ENCODE assay signal across 8 cellular contexts in genomic region chr9:2242778-2243395, GRCh38.
DNase-seq lines count a peak whose midpoint lies in the region; ATAC-seq and TF ChIP-seq lines count a peak whose summit lies in the region.

No MANE protein-coding gene starts in this region.

- H3K27ac ChIP-seq in SK-N-SH (ENCODE audit: low read depth in 2 of 2, low read length in 1 of 2) (peak overlapping the region in 1 of 2 experiments; percentile 95; a peak in 1 of 4 replicates), iPS-18a (ENCODE audit: low read length) (no peak overlapping the region)

- no peak for TF ChIP-seq CTCF in SK-N-SH (IDR thresholded peaks at IDR 0.05)

- H3K4me3 ChIP-seq in SK-N-SH (ENCODE audit: low read depth in 2 of 2, low read length in 1 of 2) (no peak overlapping the region), iPS-18a (ENCODE audit: low read length) (peak overlapping the region; percentile 57)

- DNase-seq in SK-N-SH (no peak), DMS114 treated with DMSO at 0.1 percent for 48 hours (lab: John Stamatoyannopoulos, UW; ENCODE audit: unreplicated experiment) (no peak), HUDEP-2 (lab: John Stamatoyannopoulos, UW; ENCODE audit: unreplicated experiment in 76 of 76) (no peak)
- DNase-seq in activated naive CD8-positive, alpha-beta T cell treated with anti-CD3 and anti-CD28 coated beads, Interleukin-2, amount 10 ng/mL, durations not matched to agents 7 days and 5 days: no peak
- no peak for DNase-seq in stimulated activated naive B cell treated with anti-CD40 and anti-IgM and Interleukin-4, amounts not matched to agents 10 μg/mL and 1 μg/mL and 100 μg/mL, for 72 hours

- no peaks in the 10 kb centered on the region for H3K9me2 ChIP-seq in SK-N-SH

- TF ChIP-seq EP300 in SK-N-SH (IDR thresholded peaks at IDR 0.05; ENCODE audit: borderline replicate concordance in 1 of 2, low read depth in 1 of 2, low read length in 1 of 2): no peak

- peaks cover 3% of the 10 kb centered on the region for H3K36me3 Mint-ChIP-seq in activated naive CD8-positive, alpha-beta T cell treated with anti-CD3 and anti-CD28 coated beads, Interleukin-2, amount 10 ng/mL, durations not matched to agents 7 days and 5 days
- H3K36me3 Mint-ChIP-seq in stimulated activated naive B cell treated with anti-CD40 and anti-IgM and Interleukin-4, amounts not matched to agents 10 μg/mL and 1 μg/mL and 100 μg/mL, for 72 hours: peaks cover 4 to 7% of the 10 kb centered on the region in 2 donors

- no peaks in the 10 kb centered on the region for H3K79me2 ChIP-seq in SK-N-SH (ENCODE audit: insufficient read depth)

- CTCF ChIA-PET in SK-N-SH (lab: Yijun Ruan, JAX): interaction anchor here (0.8 to 1.2 kb wide), 3 partner anchors 12 to 341 kb away, joined by 3 to 5 read pairs (median 3); no protein-coding TSS in a partner anchor

- H3F3A ChIP-seq in SK-N-SH (replicated peaks; ENCODE audit: insufficient read depth): no peaks in the 10 kb centered on the region

- POLR2A ChIA-PET in SK-N-SH (lab: Yijun Ruan, JAX): no interaction called here
- POLR2A ChIA-PET in activated naive CD8-positive, alpha-beta T cell treated with anti-CD3 and anti-CD28 coated beads, Interleukin-2, amount 10 ng/mL, durations not matched to agents 7 days and 5 days (lab: Charles Lee): interaction anchor here (1.4 kb wide), 1 partner anchor 601 kb away, joined by 3 read pairs; the partner anchor contains the start of gene PUM3

- peaks cover 15% of the 10 kb centered on the region for H3K4me1 Mint-ChIP-seq in activated naive CD8-positive, alpha-beta T cell treated with anti-CD3 and anti-CD28 coated beads, Interleukin-2, amount 10 ng/mL, durations not matched to agents 7 days and 5 days
- peaks cover 10 to 20% of the 10 kb centered on the region in 2 donors for H3K4me1 Mint-ChIP-seq in stimulated activated naive B cell treated with anti-CD40 and anti-IgM and Interleukin-4, amounts not matched to agents 10 μg/mL and 1 μg/mL and 100 μg/mL, for 72 hours

- ATAC-seq in SK-N-SH treated with all-trans-retinoic acid at 6 μM for 48 hours: no peak
- ATAC-seq in activated naive CD8-positive, alpha-beta T cell treated with anti-CD3 and anti-CD28 coated beads, Interleukin-2, amount 10 ng/mL, durations not matched to agents 7 days and 5 days (ENCODE audit: low read depth): no peak
- no peak for ATAC-seq in stimulated activated naive B cell treated with anti-CD40 and anti-IgM and Interleukin-4, amounts not matched to agents 10 μg/mL and 1 μg/mL and 100 μg/mL, for 72 hours (replicated peaks)
- ATAC-seq in HG03139 (IDR thresholded peaks at IDR 0.05; ENCODE audit: unreplicated experiment): no peak

- peak overlapping the region; percentile 46 for H3K27ac Mint-ChIP-seq in activated naive CD8-positive, alpha-beta T cell treated with anti-CD3 and anti-CD28 coated beads, Interleukin-2, amount 10 ng/mL, durations not matched to agents 7 days and 5 days
- H3K27ac Mint-ChIP-seq in stimulated activated naive B cell treated with anti-CD40 and anti-IgM and Interleukin-4, amounts not matched to agents 10 μg/mL and 1 μg/mL and 100 μg/mL, for 72 hours: no peak overlapping the region

- H3K9ac ChIP-seq in SK-N-SH (no peak overlapping the region), iPS-18a (ENCODE audit: low read length) (no peak overlapping the region)

- peak overlapping the region; percentile 82 for H3K4me3 Mint-ChIP-seq in activated naive CD8-positive, alpha-beta T cell treated with anti-CD3 and anti-CD28 coated beads, Interleukin-2, amount 10 ng/mL, durations not matched to agents 7 days and 5 days
- peak overlapping the region; percentile 87 to 89 for H3K4me3 Mint-ChIP-seq in stimulated activated naive B cell treated with anti-CD40 and anti-IgM and Interleukin-4, amounts not matched to agents 10 μg/mL and 1 μg/mL and 100 μg/mL, for 72 hours

- H3K36me3 ChIP-seq in SK-N-SH (replicated peaks in 1 of 2; ENCODE audit: control insufficient read depth in 1 of 2, insufficient read depth in 2 of 2, low read length in 1 of 2) (no peaks in the 10 kb centered on the region), iPS-18a (ENCODE audit: control insufficient read depth, low read depth, low read length) (no peaks in the 10 kb centered on the region)

- no peak for TF ChIP-seq RAD21 in SK-N-SH (IDR thresholded peaks at IDR 0.05; ENCODE audit: low read length)

- H3K27me3 Mint-ChIP-seq in activated naive CD8-positive, alpha-beta T cell treated with anti-CD3 and anti-CD28 coated beads, Interleukin-2, amount 10 ng/mL, durations not matched to agents 7 days and 5 days: peaks cover 26% of the 10 kb centered on the region
- H3K27me3 Mint-ChIP-seq in stimulated activated naive B cell treated with anti-CD40 and anti-IgM and Interleukin-4, amounts not matched to agents 10 μg/mL and 1 μg/mL and 100 μg/mL, for 72 hours: peaks cover 28 to 47% of the 10 kb centered on the region in 2 donors

- 94% methylated on average over 11 of the region's 11 CpGs for WGBS in SK-N-SH (ENCODE audit: low lambda C conversion rate)

- H3K9me3 ChIP-seq in SK-N-SH: no peaks in the 10 kb centered on the region
- no peaks in the 10 kb centered on the region for H3K9me3 ChIP-seq in iPS-18a (ENCODE audit: control insufficient read depth, low read depth, low read length)

- H2AFZ ChIP-seq in SK-N-SH (ENCODE audit: low read depth): 0 out of 2 replicates have a peak overlapping the region, but pooled peaks have one; percentile 92

- no peaks in the 10 kb centered on the region for H3K27me3 ChIP-seq in SK-N-SH (ENCODE audit: insufficient read depth)
- no peaks in the 10 kb centered on the region for H3K27me3 ChIP-seq in iPS-18a (ENCODE audit: control insufficient read depth, insufficient read depth, low read length)

- H4K20me1 ChIP-seq in SK-N-SH (ENCODE audit: insufficient read depth): no peaks in the 10 kb centered on the region

- H3K4me2 ChIP-seq in SK-N-SH: peak overlapping the region; percentile 75; the same call in 1 of the 2 replicates

- H3K4me1 ChIP-seq in SK-N-SH (ENCODE audit: control insufficient read depth in 1 of 2, insufficient read depth in 2 of 2, low read depth in 1 of 2, low read length in 1 of 2) (peaks cover 0 to 12% of the 10 kb centered on the region in 2 experiments; a peak in 1 of 4 replicates), iPS-18a (ENCODE audit: control insufficient read depth, low read depth, low read length) (peaks cover 24% of the 10 kb centered on the region)

- H3K9me3 Mint-ChIP-seq in activated naive CD8-positive, alpha-beta T cell treated with anti-CD3 and anti-CD28 coated beads, Interleukin-2, amount 10 ng/mL, durations not matched to agents 7 days and 5 days: peaks cover 1% of the 10 kb centered on the region
- peaks cover 5 to 8% of the 10 kb centered on the region in 2 donors for H3K9me3 Mint-ChIP-seq in stimulated activated naive B cell treated with anti-CD40 and anti-IgM and Interleukin-4, amounts not matched to agents 10 μg/mL and 1 μg/mL and 100 μg/mL, for 72 hours

TF ChIP-seq in SK-N-SH, 30 proteins besides CTCF, POLR2A, EP300 and RAD21:
- no peak for TF ChIP-seq SIN3A (IDR thresholded peaks at IDR 0.05; ENCODE audit: borderline replicate concordance, low read depth, low read length)
- TF ChIP-seq FOSL2 (IDR thresholded peaks at IDR 0.05; ENCODE audit: borderline replicate concordance, low read depth): no peak
- no peak for TF ChIP-seq RXRA (IDR thresholded peaks at IDR 0.05; ENCODE audit: borderline replicate concordance, low read depth)
- no peak for TF ChIP-seq TEAD4 (IDR thresholded peaks at IDR 0.05; ENCODE audit: borderline replicate concordance, insufficient read depth)
- TF ChIP-seq ELF1 (IDR thresholded peaks at IDR 0.05): no peak
TF ChIP-seq in SK-N-SH: peak in this region for 0.

TF ChIP-seq in SK-N-SH treated with all-trans-retinoic acid at 6 μM for 48 hours, 23 proteins besides CTCF, POLR2A, EP300 and RAD21 (continues in another document):
- no peak for TF ChIP-seq BACH2 (CRISPR knock-in tag; IDR thresholded peaks at IDR 0.05; ENCODE audit: borderline replicate concordance)
- no peak for TF ChIP-seq TCF4 (CRISPR knock-in tag; IDR thresholded peaks at IDR 0.05; ENCODE audit: borderline replicate concordance)
- no peak for TF ChIP-seq ZC3H10 (CRISPR knock-in tag; IDR thresholded peaks at IDR 0.05)
- TF ChIP-seq ISL1 (CRISPR knock-in tag; IDR thresholded peaks at IDR 0.05): no peak
- no peak for TF ChIP-seq ZFP3 (CRISPR knock-in tag; IDR thresholded peaks at IDR 0.05)
- TF ChIP-seq TOX (CRISPR knock-in tag; IDR thresholded peaks at IDR 0.05; ENCODE audit: borderline replicate concordance): no peak
- no peak for TF ChIP-seq ZNF8 (CRISPR knock-in tag; IDR thresholded peaks at IDR 0.05)
- TF ChIP-seq CREB5 (CRISPR knock-in tag; IDR thresholded peaks at IDR 0.05; ENCODE audit: low read depth): no peak
- no peak for TF ChIP-seq SNAI2 (CRISPR knock-in tag; IDR thresholded peaks at IDR 0.05)
- TF ChIP-seq ZNF70 (CRISPR knock-in tag; IDR thresholded peaks at IDR 0.05): no peak
- TF ChIP-seq ESRRG (CRISPR knock-in tag; IDR thresholded peaks at IDR 0.05): no peak
- no peak for TF ChIP-seq ZNF565 (CRISPR knock-in tag; conservative IDR thresholded peaks at IDR 0.05; ENCODE audit: low read depth)
- no peak for TF ChIP-seq ARNTL (CRISPR knock-in tag; IDR thresholded peaks at IDR 0.05; ENCODE audit: borderline replicate concordance, low read depth)
